Comparison of ENCODE assay signal across 10 cellular contexts in genomic region chr1:234433563-234434285, GRCh38. TPM values are rescaled to one million over a fixed set of nuclear protein-coding genes. Genes with fewer than 3 reads are reported as not detected.
A peak's percentile ranks its signal among the peaks of the same experiment; 100 is the strongest.
DNase-seq lines count a peak whose midpoint lies in the region; ATAC-seq and TF ChIP-seq lines count a peak whose summit lies in the region.
"Had no signal": no experiment of that assay in that cellular context is flagged by ENCODE, and none has a peak within 500 bp of the region (broad histone marks: within the 10 kb centered on the region; RNA-seq: fewer than 3 reads in every experiment).

No MANE protein-coding gene starts in this region.

- TF ChIP-seq CTCF in Peyer's patch (IDR thresholded peaks at IDR 0.05) = no peak

- H3K79me2 ChIP-seq in ACC112 (ENCODE audit: control insufficient read depth, insufficient read depth, low read length, unreplicated experiment) = no peaks in the 10 kb centered on the region

- H3K4me3 ChIP-seq in ACC112 (ENCODE audit: low read depth, low read length) = no peak overlapping the region
- H3K4me3 ChIP-seq in Peyer's patch = no peak overlapping the region

- peak; percentile 48 for DNase-seq in dedifferentiated amniotic fluid mesenchymal stem cell (ENCODE audit: extremely low spot score)
- DNase-seq in GM19238 (ENCODE audit: insufficient read length, low spot score) = no peak
- no peak for DNase-seq in occipital lobe (lab: John Stamatoyannopoulos, UW)
- DNase-seq in Peyer's patch = no peak
- DNase-seq in activated gamma-delta T cell treated with Interleukin-2 at 50 U/mL for 16 hours = no peak
- DNase-seq: stimulated activated CD8-positive, alpha-beta memory T cell treated with anti-CD3 and anti-CD28 coated beads, Interleukin-4, amount 100 ng/mL, for 48 hours had no signal

- ATAC-seq in GM18520 (IDR thresholded peaks at IDR 0.05; ENCODE audit: unreplicated experiment) = peak; percentile 56
- peak; percentile 88 for ATAC-seq in HG03432 (IDR thresholded peaks at IDR 0.05; ENCODE audit: unreplicated experiment)

- no peaks in the 10 kb centered on the region for H3K9me3 ChIP-seq in Peyer's patch

- TF ChIP-seq POLR2A in Peyer's patch (IDR thresholded peaks at IDR 0.05) = no peak

- peaks cover 9% of the 10 kb centered on the region for H3K4me1 ChIP-seq in ACC112 (ENCODE audit: control insufficient read depth, insufficient read depth, low read length, unreplicated experiment)
- H3K4me1 ChIP-seq in Peyer's patch = no peaks in the 10 kb centered on the region

- H3K27ac ChIP-seq in ACC112 (ENCODE audit: low read depth, low read length) = peak overlapping the region; percentile 24
- no peak overlapping the region for H3K27ac ChIP-seq in Peyer's patch
- H3K27ac ChIP-seq: HL-60 had no signal

- H3K36me3 ChIP-seq in ACC112 (ENCODE audit: insufficient read depth, low read length) = peaks cover 11% of the 10 kb centered on the region; the same call in 1 of the 2 replicates
- peaks cover 0 to 14% (median 0%) of the 10 kb centered on the region in 3 donors for H3K36me3 ChIP-seq in Peyer's patch

- no peak overlapping the region for H2AFZ ChIP-seq in ACC112 (ENCODE audit: low read length, unreplicated experiment)

- H3K27me3 ChIP-seq in ACC112 (ENCODE audit: insufficient read depth, low read length) (no peaks in the 10 kb centered on the region), Peyer's patch (no peaks in the 10 kb centered on the region)

RNA-seq across cellular contexts. Expression of gene TARBP1, which starts 45.3 kb away (rescaled TPM):
- 90.6 TPM for total RNA-seq in occipital lobe
- total RNA-seq in Peyer's patch = 10 to 100 TPM; 19.3 to 52.0 (median 36.3) TPM
